2 cellular contexts compared by ENCODE assay signal in genomic region chr2:214128040-214128439, GRCh38.
TF ChIP-seq lines count a peak whose summit lies in the region.

No MANE protein-coding gene starts in this region.

TF ChIP-seq in GM23338, 12 proteins besides CTCF, POLR2A, EP300 and RAD21:
- TF ChIP-seq REST (IDR thresholded peaks at IDR 0.05; ENCODE audit: unreplicated experiment) (no peak), ZNF114 (CRISPR knock-in tag; IDR thresholded peaks at IDR 0.05) (no peak), ZNF331 (CRISPR knock-in tag; IDR thresholded peaks at IDR 0.05; ENCODE audit: low read depth) (no peak), EZH2phosphoT487 (IDR thresholded peaks at IDR 0.05; ENCODE audit: unreplicated experiment) (no peak), CREB1 (CRISPR knock-in tag; IDR thresholded peaks at IDR 0.05; ENCODE audit: low read depth) (no peak), NANOG (IDR thresholded peaks at IDR 0.05; ENCODE audit: borderline replicate concordance) (no peak)
- TF ChIP-seq, protein P1, sequence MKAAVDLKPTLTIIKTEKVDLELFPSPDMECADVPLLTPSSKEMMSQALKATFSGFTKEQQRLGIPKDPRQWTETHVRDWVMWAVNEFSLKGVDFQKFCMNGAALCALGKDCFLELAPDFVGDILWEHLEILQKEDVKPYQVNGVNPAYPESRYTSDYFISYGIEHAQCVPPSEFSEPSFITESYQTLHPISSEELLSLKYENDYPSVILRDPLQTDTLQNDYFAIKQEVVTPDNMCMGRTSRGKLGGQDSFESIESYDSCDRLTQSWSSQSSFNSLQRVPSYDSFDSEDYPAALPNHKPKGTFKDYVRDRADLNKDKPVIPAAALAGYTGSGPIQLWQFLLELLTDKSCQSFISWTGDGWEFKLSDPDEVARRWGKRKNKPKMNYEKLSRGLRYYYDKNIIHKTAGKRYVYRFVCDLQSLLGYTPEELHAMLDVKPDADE (IDR thresholded peaks at IDR 0.05) = no peak

TF ChIP-seq in H1, 55 proteins besides CTCF, POLR2A, EP300 and RAD21:
- TF ChIP-seq TCF12 (IDR thresholded peaks at IDR 0.05; ENCODE audit: low read depth, low read length) (no peak), SRF (IDR thresholded peaks at IDR 0.05; ENCODE audit: low read depth, low read length) (no peak), SUZ12 (IDR thresholded peaks at IDR 0.05; ENCODE audit: low read length) (no peak), RBBP5 (IDR thresholded peaks at IDR 0.05; ENCODE audit: borderline replicate concordance, low read depth, low read length) (no peak), EGR1 (IDR thresholded peaks at IDR 0.05; ENCODE audit: borderline replicate concordance, low read depth, low read length) (no peak), POLR2AphosphoS5 (IDR thresholded peaks at IDR 0.05; ENCODE audit: low read depth, low read length) (no peak), SP4 (IDR thresholded peaks at IDR 0.05; ENCODE audit: low read length) (no peak), JUND (IDR thresholded peaks at IDR 0.05; ENCODE audit: low read length) (no peak), TAF1 (IDR thresholded peaks at IDR 0.05; ENCODE audit: low read depth, low read length) (no peak), MAFK (IDR thresholded peaks at IDR 0.05; ENCODE audit: low read depth, low read length) (no peak), SP1 (IDR thresholded peaks at IDR 0.05; ENCODE audit: low read depth, low read length) (no peak), TAF7 (optimal IDR thresholded peaks at IDR 0.05; ENCODE audit: borderline replicate concordance, low read depth, low read length) (no peak), CREB1 (IDR thresholded peaks at IDR 0.05) (no peak), CEBPB (IDR thresholded peaks at IDR 0.05; ENCODE audit: low read depth, low read length) (no peak)
